In genomic region chr3:45180051-45180450, GRCh38 we compare ENCODE assay signal across 1 cellular context.
TF ChIP-seq lines count a peak whose summit lies in the region.

No MANE protein-coding gene starts in this region.

TF ChIP-seq in SK-N-SH treated with all-trans-retinoic acid at 6 μM for 48 hours, 23 proteins besides CTCF, POLR2A, EP300 and RAD21 (continued from another document):
- TF ChIP-seq, protein P1, sequence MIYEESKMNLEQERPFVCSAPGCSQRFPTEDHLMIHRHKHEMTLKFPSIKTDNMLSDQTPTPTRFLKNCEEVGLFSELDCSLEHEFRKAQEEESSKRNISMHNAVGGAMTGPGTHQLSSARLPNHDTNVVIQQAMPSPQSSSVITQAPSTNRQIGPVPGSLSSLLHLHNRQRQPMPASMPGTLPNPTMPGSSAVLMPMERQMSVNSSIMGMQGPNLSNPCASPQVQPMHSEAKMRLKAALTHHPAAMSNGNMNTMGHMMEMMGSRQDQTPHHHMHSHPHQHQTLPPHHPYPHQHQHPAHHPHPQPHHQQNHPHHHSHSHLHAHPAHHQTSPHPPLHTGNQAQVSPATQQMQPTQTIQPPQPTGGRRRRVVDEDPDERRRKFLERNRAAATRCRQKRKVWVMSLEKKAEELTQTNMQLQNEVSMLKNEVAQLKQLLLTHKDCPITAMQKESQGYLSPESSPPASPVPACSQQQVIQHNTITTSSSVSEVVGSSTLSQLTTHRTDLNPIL (CRISPR knock-in tag; IDR thresholded peaks at IDR 0.05; ENCODE audit: low read depth) = no peak
